25 cellular contexts compared by ENCODE assay signal in the genomic region with DNA sequence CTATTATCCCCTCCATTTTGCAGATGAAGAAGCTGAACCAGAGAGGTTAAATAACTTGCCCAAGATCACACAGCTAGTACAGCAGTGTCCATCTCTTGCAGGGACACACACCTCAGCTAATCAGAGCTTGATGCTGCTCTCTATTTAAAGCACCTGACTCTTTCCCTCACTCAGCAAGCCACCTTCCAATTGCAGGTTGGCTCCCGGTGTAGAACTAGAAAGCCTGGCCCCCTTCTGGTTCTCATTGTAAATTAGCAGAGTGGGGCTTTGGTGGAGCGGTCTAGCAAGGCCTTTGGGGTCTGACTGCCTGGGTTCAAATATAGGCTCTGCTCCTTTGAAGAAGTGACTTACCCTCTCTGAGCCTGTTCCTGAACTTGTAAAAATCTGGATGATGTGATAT.
"Had no signal": no experiment of that assay in that cellular context is flagged by ENCODE, and none has a peak within 500 bp of the region (broad histone marks: within the 10 kb centered on the region; RNA-seq: fewer than 3 reads in every experiment).

No MANE protein-coding gene starts in this region.

- H3K9me3 ChIP-seq: adrenal gland, breast epithelium, MG63, SJSA1 had no signal

- H3K27ac Mint-ChIP-seq: activated CD8-positive, alpha-beta T cell treated with anti-CD3 and anti-CD28 coated beads, Interleukin-2, amount 10 ng/mL, durations not matched to agents 7 days and 5 days; activated naive CD8-positive, alpha-beta T cell treated with anti-CD3 and anti-CD28 coated beads, Interleukin-2, amount 10 ng/mL, durations not matched to agents 7 days and 5 days had no signal

- H3K36me3 ChIP-seq: adrenal gland, breast epithelium, MG63 had no signal

- H3K27me3 ChIP-seq: adrenal gland, breast epithelium, MG63, SJSA1 had no signal

- DNase-seq: activated CD4-positive, alpha-beta T cell treated with anti-CD3 and anti-CD28 coated beads for 48 hours; activated CD4-positive, alpha-beta T cell treated with anti-CD3 and anti-CD28 coated beads, Interleukin-2, amount 50 U/mL, for 4 hours; activated CD4-positive, CD25-positive, alpha-beta regulatory T cell treated with anti-CD3 and anti-CD28 coated beads, Interleukin-2, amount 50 U/mL, for 72 hours; activated CD8-positive, alpha-beta memory T cell treated with anti-CD3 and anti-CD28 coated beads, Interleukin-2, amount 50 U/mL, for 48 hours; activated CD8-positive, alpha-beta T cell treated with anti-CD3 and anti-CD28 coated beads, Interleukin-2, amount 10 ng/mL, durations not matched to agents 7 days and 5 days; activated naive CD4-positive, alpha-beta T cell treated with anti-CD3 and anti-CD28 coated beads, Interleukin-2, amount 50 U/mL, for 16 hours; activated naive CD8-positive, alpha-beta T cell treated with anti-CD3 and anti-CD28 coated beads, Interleukin-2, amount 10 ng/mL, durations not matched to agents 7 days and 5 days; activated T-cell treated with anti-CD3 and anti-CD28 coated beads, Interleukin-2, amount 50 U/mL, for 1 hour; adrenal gland; aorta; MG63; MV-4-11; NCI-H1092 treated with DMSO at 0.1 percent for 48 hours; NCI-H1417 treated with DMSO at 0.1 percent for 48 hours; NCI-H1694; NCI-H2029 treated with DMSO at 0.1 percent for 48 hours; NCI-H345; NCI-H510A; NCI-H69; PC-3; SHP77; SW 1271 had no signal

- H3K27me3 Mint-ChIP-seq: activated naive CD8-positive, alpha-beta T cell treated with anti-CD3 and anti-CD28 coated beads, Interleukin-2, amount 10 ng/mL, durations not matched to agents 7 days and 5 days had no signal

- H3K4me1 ChIP-seq: SJSA1 had no signal

- H3K4me3 ChIP-seq: adrenal gland, breast epithelium, MG63, SJSA1 had no signal

- ATAC-seq: activated CD8-positive, alpha-beta T cell treated with anti-CD3 and anti-CD28 coated beads, Interleukin-2, amount 10 ng/mL, durations not matched to agents 7 days and 5 days; PC-3; SK-N-SH treated with all-trans-retinoic acid at 6 μM for 48 hours had no signal

- H3K4me3 Mint-ChIP-seq: activated CD8-positive, alpha-beta T cell treated with anti-CD3 and anti-CD28 coated beads, Interleukin-2, amount 10 ng/mL, durations not matched to agents 7 days and 5 days; activated naive CD8-positive, alpha-beta T cell treated with anti-CD3 and anti-CD28 coated beads, Interleukin-2, amount 10 ng/mL, durations not matched to agents 7 days and 5 days had no signal

- H3K9me3 Mint-ChIP-seq: activated naive CD8-positive, alpha-beta T cell treated with anti-CD3 and anti-CD28 coated beads, Interleukin-2, amount 10 ng/mL, durations not matched to agents 7 days and 5 days had no signal

- H3K27ac ChIP-seq: SJSA1 had no signal
